Comparison of ENCODE assay signal across 10 cellular contexts in genomic region chr4:120749445-120750151, GRCh38.
A peak's percentile ranks its signal among the peaks of the same experiment; 100 is the strongest.
DNase-seq lines count a peak whose midpoint lies in the region; ATAC-seq and TF ChIP-seq lines count a peak whose summit lies in the region.
"Had no signal": no experiment of that assay in that cellular context is flagged by ENCODE, and none has a peak within 500 bp of the region (broad histone marks: within the 10 kb centered on the region; RNA-seq: fewer than 3 reads in every experiment).

No MANE protein-coding gene starts in this region.

- DNase-seq in DMS153 treated with DMSO at 0.1 percent for 48 hours (lab: John Stamatoyannopoulos, UW; ENCODE audit: unreplicated experiment) (peak; percentile 52), NCI-H510A treated with DMSO at 0.1 percent for 48 hours (lab: John Stamatoyannopoulos, UW) (peak; percentile 89), tibial artery (no peak), HAP-1 (ENCODE audit: low spot score in 2 of 2) (no peak), Right ventricle myocardium superior (no peak)
- no peak for DNase-seq in NK-92 treated with Interleukin-12 subunit alpha and Interleukin-12 subunit beta, amount 100 ng/mL, for 24 hours (lab: John Stamatoyannopoulos, UW)
- DNase-seq: Caco-2, NCI-H1694 had no signal

- in situ Hi-C loops in HAP-1 (cut with MboI; ENCODE audit: low sequenced_read_pairs): no loop called here

- intact Hi-C loops in tibial artery (cut with DNase I; ENCODE audit: low total_unique reads) (no loop called here), Right ventricle myocardium superior (cut with DNase I) (no loop called here)

- H3K36me3 ChIP-seq in tibial artery: peaks cover 10 to 26% (median 17%) of the 10 kb centered on the region in 3 donors
- no peaks in the 10 kb centered on the region for H3K36me3 ChIP-seq in HAP-1 (replicated peaks)

- ATAC-seq in GM19438 (IDR thresholded peaks at IDR 0.05; ENCODE audit: low read depth, unreplicated experiment): peak; percentile 99
- peak; percentile 99 for ATAC-seq in HG03159 (IDR thresholded peaks at IDR 0.05; ENCODE audit: unreplicated experiment)
- ATAC-seq in Right ventricle myocardium superior (ENCODE audit: poor library complexity): no peak

- TF ChIP-seq CTCF in tibial artery (IDR thresholded peaks at IDR 0.05): no peak

- H3K27me3 ChIP-seq in tibial artery (no peaks in the 10 kb centered on the region), HAP-1 (ENCODE audit: low read depth) (no peaks in the 10 kb centered on the region; the same call in 1 of the 2 replicates)

- H3K4me1 ChIP-seq in tibial artery: no peaks in the 10 kb centered on the region
- no peaks in the 10 kb centered on the region for H3K4me1 ChIP-seq in HAP-1

- H3K9me3 ChIP-seq in tibial artery (peaks cover 0 to 6% (median 5%) of the 10 kb centered on the region in 3 donors), HAP-1 (no peaks in the 10 kb centered on the region)

- no peak overlapping the region for H3K4me3 ChIP-seq in tibial artery
- no peak overlapping the region for H3K4me3 ChIP-seq in HAP-1

- no peak overlapping the region for H3K27ac ChIP-seq in tibial artery

Comparison
In these comparisons a context has a peak if more than half of its experiments do, and no peak if none do; other contexts are left out.
1. DNase-seq: peak in DMS153 treated with DMSO at 0.1 percent for 48 hours (single experiment) and NCI-H510A treated with DMSO at 0.1 percent for 48 hours (single experiment); none in tibial artery (0 of 2), HAP-1 (0 of 2), Right ventricle myocardium superior (single experiment) and NK-92 treated with Interleukin-12 subunit alpha and Interleukin-12 subunit beta, amount 100 ng/mL, for 24 hours (single experiment).